In genomic region chr2:46200100-46200690, GRCh38 we compare ENCODE assay signal across 16 cellular contexts.
A peak's percentile ranks its signal among the peaks of the same experiment; 100 is the strongest.
DNase-seq lines count a peak whose midpoint lies in the region; ATAC-seq and TF ChIP-seq lines count a peak whose summit lies in the region.
"Had no signal": no experiment of that assay in that cellular context is flagged by ENCODE, and none has a peak within 500 bp of the region (broad histone marks: within the 10 kb centered on the region; RNA-seq: fewer than 3 reads in every experiment).

No MANE protein-coding gene starts in this region.

- H3K9me3 Mint-ChIP-seq in activated CD4-positive, alpha-beta T cell treated with anti-CD3 and anti-CD28 coated beads for 36 hours (ENCODE audit: low read depth) = no peaks in the 10 kb centered on the region
- H3K9me3 Mint-ChIP-seq: natural killer cell had no signal

- POLR2A ChIA-PET in activated CD4-positive, alpha-beta T cell treated with anti-CD3 and anti-CD28 coated beads for 36 hours (lab: Charles Lee) = no interaction called here

- ATAC-seq in activated CD4-positive, alpha-beta T cell treated with anti-CD3 and anti-CD28 coated beads for 36 hours = peak; percentile 49
- no peak for ATAC-seq in gastrocnemius medialis
- ATAC-seq in GM21515 (IDR thresholded peaks at IDR 0.05; ENCODE audit: unreplicated experiment) = no peak
- ATAC-seq: A549 had no signal

- H3K27me3 ChIP-seq in gastrocnemius medialis = no peaks in the 10 kb centered on the region
- H3K27me3 ChIP-seq: sigmoid colon, SJSA1 had no signal

- peaks cover 0 to 7% of the 10 kb centered on the region in 2 donors for H3K4me1 ChIP-seq in gastrocnemius medialis
- H3K4me1 ChIP-seq: A549, sigmoid colon, SJSA1 had no signal

- H3K36me3 ChIP-seq in gastrocnemius medialis = no peaks in the 10 kb centered on the region
- H3K36me3 ChIP-seq: sigmoid colon, SJSA1 had no signal

- H3K27ac Mint-ChIP-seq in activated CD4-positive, alpha-beta T cell treated with anti-CD3 and anti-CD28 coated beads for 36 hours = no peak overlapping the region

- H3K27me3 Mint-ChIP-seq in activated CD4-positive, alpha-beta T cell treated with anti-CD3 and anti-CD28 coated beads for 36 hours = no peaks in the 10 kb centered on the region

- no peak overlapping the region for H3K4me3 ChIP-seq in fibroblast of the aortic adventitia (ENCODE audit: low read depth, low read length)
- no peak overlapping the region for H3K4me3 ChIP-seq in gastrocnemius medialis
- H3K4me3 ChIP-seq: A549, sigmoid colon, SJSA1 had no signal

- intact Hi-C loops in activated CD4-positive, alpha-beta T cell treated with anti-CD3 and anti-CD28 coated beads for 36 hours (cut with DNase I, micrococcal nuclease) = no loop called here
- intact Hi-C loops in gastrocnemius medialis (cut with DNase I; ENCODE audit: low total_unique reads) = no loop called here

- no peaks in the 10 kb centered on the region for H3K36me3 Mint-ChIP-seq in activated CD4-positive, alpha-beta T cell treated with anti-CD3 and anti-CD28 coated beads for 36 hours (ENCODE audit: low read depth)
- H3K36me3 Mint-ChIP-seq: natural killer cell had no signal

- H3K9me3 ChIP-seq in gastrocnemius medialis = no peaks in the 10 kb centered on the region
- H3K9me3 ChIP-seq: sigmoid colon, SJSA1 had no signal

- H3K4me3 Mint-ChIP-seq in activated CD4-positive, alpha-beta T cell treated with anti-CD3 and anti-CD28 coated beads for 36 hours = no peak overlapping the region
- H3K4me3 Mint-ChIP-seq: natural killer cell had no signal

- CTCF ChIA-PET in activated CD4-positive, alpha-beta T cell treated with anti-CD3 and anti-CD28 coated beads for 36 hours (lab: Charles Lee) = no interaction called here

- peak overlapping the region in 3 of 4 donors; percentile 36 to 55 (median 39) for H3K27ac ChIP-seq in gastrocnemius medialis
- H3K27ac ChIP-seq: sigmoid colon, SJSA1 had no signal

- TF ChIP-seq CTCF in fibroblast of the aortic adventitia (IDR thresholded peaks at IDR 0.05; ENCODE audit: insufficient read depth, low read length) (no peak), gastrocnemius medialis (IDR thresholded peaks at IDR 0.05 in 4 of 5, conservative IDR thresholded peaks at IDR 0.05 in 1 of 5) (no peak)

- H3K4me1 Mint-ChIP-seq in activated CD4-positive, alpha-beta T cell treated with anti-CD3 and anti-CD28 coated beads for 36 hours = peaks cover 25% of the 10 kb centered on the region

- in situ Hi-C loops in gastrocnemius medialis (cut with MboI; ENCODE audit: low sequenced_read_pairs in 4 of 4) = no loop called here

- no peak for TF ChIP-seq POLR2A in gastrocnemius medialis (IDR thresholded peaks at IDR 0.05)

- no peak for DNase-seq in activated CD4-positive, alpha-beta T cell treated with anti-CD3 and anti-CD28 coated beads for 36 hours
- no peak for DNase-seq in activated CD4-positive, alpha-beta T cell treated with anti-CD3 and anti-CD28 coated beads for 4 hours
- DNase-seq in NAMALWA (ENCODE audit: low spot score) = peak; percentile 6
- DNase-seq in fibroblast of the aortic adventitia (ENCODE audit: low read depth) = peak; percentile 15
- DNase-seq in gastrocnemius medialis = no peak
- no peak for DNase-seq in kidney glomerular epithelial cell (lab: John Stamatoyannopoulos, UW)
- no peak for DNase-seq in OCI-M2 (lab: John Stamatoyannopoulos, UW; ENCODE audit: unreplicated experiment)
- DNase-seq: COR-L47, glutamatergic neuron, left cardiac atrium, natural killer cell, NCI-H2171 treated with DMSO at 0.1 percent for 48 hours, sigmoid colon had no signal

Comparison
In these comparisons a context has a peak if more than half of its experiments do, and no peak if none do; other contexts are left out.
1. DNase-seq: peak in NAMALWA (single experiment) and fibroblast of the aortic adventitia (single experiment); none in activated CD4-positive, alpha-beta T cell treated with anti-CD3 and anti-CD28 coated beads for 36 hours (single experiment), activated CD4-positive, alpha-beta T cell treated with anti-CD3 and anti-CD28 coated beads for 4 hours (0 of 2), gastrocnemius medialis (0 of 2), kidney glomerular epithelial cell (single experiment) and OCI-M2 (single experiment).